Comparison of ENCODE assay signal across 24 cellular contexts in genomic region chr2:33672389-33672788, GRCh38.
DNase-seq lines count a peak whose midpoint lies in the region; ATAC-seq, FAIRE-seq and TF ChIP-seq lines count a peak whose summit lies in the region.
"Had no signal": no experiment of that assay in that cellular context is flagged by ENCODE, and none has a peak within 500 bp of the region (broad histone marks: within the 10 kb centered on the region; RNA-seq: fewer than 3 reads in every experiment).

No MANE protein-coding gene starts in this region.

- H3K4me2 ChIP-seq in MM.1S (ENCODE audit: low read depth, low read length), result no peak overlapping the region
- H3K4me2 ChIP-seq: BLaER1 treated with 17β-estradiol and CSF1 and Interleukin-3, amounts not matched to agents 10 nM and 100 nM; GM23338 had no signal

- no peaks in the 10 kb centered on the region for H3K9me2 ChIP-seq in MM.1S (replicated peaks; ENCODE audit: insufficient read depth, low read length)

- H3K4me1 Mint-ChIP-seq in T-helper 17 cell, result no peaks in the 10 kb centered on the region
- H3K4me1 Mint-ChIP-seq in activated T-cell treated with anti-CD3 and anti-CD28 coated beads, Interleukin-2, amount 50 U/mL, for 24 hours (ENCODE audit: low read depth), result no peaks in the 10 kb centered on the region
- H3K4me1 Mint-ChIP-seq: B cell; CD14-positive monocyte; CD8-positive, alpha-beta memory T cell; H9 had no signal

- H3K4me1 ChIP-seq in BE2C, result peaks cover 28% of the 10 kb centered on the region
- no peaks in the 10 kb centered on the region for H3K4me1 ChIP-seq in foreskin keratinocyte
- no peaks in the 10 kb centered on the region for H3K4me1 ChIP-seq in MM.1S (ENCODE audit: low read length)
- H3K4me1 ChIP-seq: BLaER1 treated with 17β-estradiol and CSF1 and Interleukin-3, amounts not matched to agents 10 nM and 100 nM had no signal

- peak; percentile 68 for FAIRE-seq in urothelium cell line (lab: Jason Lieb, UNC)
- FAIRE-seq: A204.1, D721Med, GM12878, GM19239 had no signal

- H2AFZ ChIP-seq in MM.1S (ENCODE audit: low read length), result no peak overlapping the region
- H2AFZ ChIP-seq: GM23338 had no signal

- peak; percentile 74 for DNase-seq in BE2C
- peak; percentile 99 for DNase-seq in SK-N-DZ (ENCODE audit: low spot score)
- DNase-seq in T-helper 17 cell, result no peak
- DNase-seq in urothelium cell line (ENCODE audit: low spot score), result no peak
- DNase-seq in activated T-cell treated with anti-CD3 and anti-CD28 coated beads, Interleukin-2, amount 50 U/mL, for 24 hours, result no peak
- DNase-seq in foreskin keratinocyte, result no peak
- no peak for DNase-seq in MM.1S
- DNase-seq: CD4-positive, alpha-beta T cell; CD8-positive, alpha-beta memory T cell; DMS 273 treated with DMSO at 0.1 percent for 48 hours; DMS79; EL; GDM1; H9 had no signal

- no peak for TF ChIP-seq CTCF in BE2C (IDR thresholded peaks at IDR 0.05; ENCODE audit: low read depth, low read length)
- no peak for TF ChIP-seq CTCF in foreskin keratinocyte (conservative IDR thresholded peaks at IDR 0.05)
- no peak for TF ChIP-seq CTCF in MM.1S (IDR thresholded peaks at IDR 0.05; ENCODE audit: low read length)

- peaks cover 29% of the 10 kb centered on the region for H3K27me3 Mint-ChIP-seq in T-helper 17 cell
- peaks cover 5% of the 10 kb centered on the region for H3K27me3 Mint-ChIP-seq in activated T-cell treated with anti-CD3 and anti-CD28 coated beads, Interleukin-2, amount 50 U/mL, for 24 hours

- no peaks in the 10 kb centered on the region for H4K20me1 ChIP-seq in MM.1S (ENCODE audit: insufficient read depth, low read length)
- H4K20me1 ChIP-seq: BLaER1 treated with 17β-estradiol and CSF1 and Interleukin-3, amounts not matched to agents 10 nM and 100 nM had no signal

- no peaks in the 10 kb centered on the region for H3K36me3 Mint-ChIP-seq in T-helper 17 cell (ENCODE audit: low read depth)
- H3K36me3 Mint-ChIP-seq in activated T-cell treated with anti-CD3 and anti-CD28 coated beads, Interleukin-2, amount 50 U/mL, for 24 hours (ENCODE audit: low read depth), result no peaks in the 10 kb centered on the region
- H3K36me3 Mint-ChIP-seq: CD14-positive monocyte; CD8-positive, alpha-beta memory T cell had no signal

- H3K79me2 ChIP-seq in MM.1S (ENCODE audit: low read length), result no peaks in the 10 kb centered on the region

- peak overlapping the region; percentile 43 for H3K27ac Mint-ChIP-seq in T-helper 17 cell
- H3K27ac Mint-ChIP-seq in activated T-cell treated with anti-CD3 and anti-CD28 coated beads, Interleukin-2, amount 50 U/mL, for 24 hours, result no peak overlapping the region
- H3K27ac Mint-ChIP-seq: B cell; CD14-positive monocyte; CD4-positive, alpha-beta T cell; CD8-positive, alpha-beta memory T cell; GM23338; H9 had no signal

- H3K27ac ChIP-seq in foreskin keratinocyte (no peak overlapping the region), MM.1S (ENCODE audit: low read length) (no peak overlapping the region)
- H3K27ac ChIP-seq: 22Rv1; BLaER1 treated with 17β-estradiol and CSF1 and Interleukin-3, amounts not matched to agents 10 nM and 100 nM had no signal

- H3K9me3 Mint-ChIP-seq in activated T-cell treated with anti-CD3 and anti-CD28 coated beads, Interleukin-2, amount 50 U/mL, for 24 hours, result no peaks in the 10 kb centered on the region
- H3K9me3 Mint-ChIP-seq: CD14-positive monocyte; CD4-positive, alpha-beta T cell had no signal

- H3K4me3 Mint-ChIP-seq in T-helper 17 cell, result no peak overlapping the region
- no peak overlapping the region for H3K4me3 Mint-ChIP-seq in activated T-cell treated with anti-CD3 and anti-CD28 coated beads, Interleukin-2, amount 50 U/mL, for 24 hours
- H3K4me3 Mint-ChIP-seq: B cell; CD14-positive monocyte; CD4-positive, alpha-beta T cell; CD8-positive, alpha-beta memory T cell; GM23338; H9 had no signal

- H3K9ac ChIP-seq in MM.1S (ENCODE audit: low read length), result no peak overlapping the region
- H3K9ac ChIP-seq: BLaER1 treated with 17β-estradiol and CSF1 and Interleukin-3, amounts not matched to agents 10 nM and 100 nM had no signal

- no peak overlapping the region for H3K4me3 ChIP-seq in BE2C (ENCODE audit: low read depth, low read length)
- H3K4me3 ChIP-seq in MM.1S (ENCODE audit: low read length), result no peak overlapping the region
- H3K4me3 ChIP-seq: BLaER1 treated with 17β-estradiol and CSF1 and Interleukin-3, amounts not matched to agents 10 nM and 100 nM; GM12878; GM23338 had no signal

- no peaks in the 10 kb centered on the region for H3F3A ChIP-seq in MM.1S (ENCODE audit: insufficient read depth, low read length)

- no peaks in the 10 kb centered on the region for H3K36me3 ChIP-seq in BE2C
- no peaks in the 10 kb centered on the region for H3K36me3 ChIP-seq in MM.1S (replicated peaks; ENCODE audit: insufficient read depth, low read length)
- H3K36me3 ChIP-seq: BLaER1 treated with 17β-estradiol and CSF1 and Interleukin-3, amounts not matched to agents 10 nM and 100 nM had no signal

- no peaks in the 10 kb centered on the region for H3K27me3 ChIP-seq in BE2C
- H3K27me3 ChIP-seq in foreskin keratinocyte, result no peaks in the 10 kb centered on the region
- no peaks in the 10 kb centered on the region for H3K27me3 ChIP-seq in MM.1S (replicated peaks; ENCODE audit: insufficient read depth, low read length)
- H3K27me3 ChIP-seq: BLaER1 treated with 17β-estradiol and CSF1 and Interleukin-3, amounts not matched to agents 10 nM and 100 nM had no signal

- ATAC-seq in T-helper 17 cell (no peak), foreskin keratinocyte (no peak)
- ATAC-seq: GM12878, GM23338, HCT116 had no signal

- H3K9me3 ChIP-seq in BE2C (no peaks in the 10 kb centered on the region), T-helper 17 cell (ENCODE audit: control insufficient read depth, low read length, poor library complexity, severe bottlenecking) (no peaks in the 10 kb centered on the region), MM.1S (replicated peaks; ENCODE audit: insufficient read depth, low read length) (no peaks in the 10 kb centered on the region)
- H3K9me3 ChIP-seq: BLaER1 treated with 17β-estradiol and CSF1 and Interleukin-3, amounts not matched to agents 10 nM and 100 nM had no signal

Comparison
In these comparisons a context has a peak if more than half of its experiments do, and no peak if none do; other contexts are left out.
1. DNase-seq: peak in BE2C (single experiment) and SK-N-DZ (single experiment); none in T-helper 17 cell (0 of 3), urothelium cell line (single experiment), activated T-cell treated with anti-CD3 and anti-CD28 coated beads, Interleukin-2, amount 50 U/mL, for 24 hours (single experiment), foreskin keratinocyte (0 of 2) and MM.1S (single experiment).